ENCODE assay signal across 8 cellular contexts in the genomic region with DNA sequence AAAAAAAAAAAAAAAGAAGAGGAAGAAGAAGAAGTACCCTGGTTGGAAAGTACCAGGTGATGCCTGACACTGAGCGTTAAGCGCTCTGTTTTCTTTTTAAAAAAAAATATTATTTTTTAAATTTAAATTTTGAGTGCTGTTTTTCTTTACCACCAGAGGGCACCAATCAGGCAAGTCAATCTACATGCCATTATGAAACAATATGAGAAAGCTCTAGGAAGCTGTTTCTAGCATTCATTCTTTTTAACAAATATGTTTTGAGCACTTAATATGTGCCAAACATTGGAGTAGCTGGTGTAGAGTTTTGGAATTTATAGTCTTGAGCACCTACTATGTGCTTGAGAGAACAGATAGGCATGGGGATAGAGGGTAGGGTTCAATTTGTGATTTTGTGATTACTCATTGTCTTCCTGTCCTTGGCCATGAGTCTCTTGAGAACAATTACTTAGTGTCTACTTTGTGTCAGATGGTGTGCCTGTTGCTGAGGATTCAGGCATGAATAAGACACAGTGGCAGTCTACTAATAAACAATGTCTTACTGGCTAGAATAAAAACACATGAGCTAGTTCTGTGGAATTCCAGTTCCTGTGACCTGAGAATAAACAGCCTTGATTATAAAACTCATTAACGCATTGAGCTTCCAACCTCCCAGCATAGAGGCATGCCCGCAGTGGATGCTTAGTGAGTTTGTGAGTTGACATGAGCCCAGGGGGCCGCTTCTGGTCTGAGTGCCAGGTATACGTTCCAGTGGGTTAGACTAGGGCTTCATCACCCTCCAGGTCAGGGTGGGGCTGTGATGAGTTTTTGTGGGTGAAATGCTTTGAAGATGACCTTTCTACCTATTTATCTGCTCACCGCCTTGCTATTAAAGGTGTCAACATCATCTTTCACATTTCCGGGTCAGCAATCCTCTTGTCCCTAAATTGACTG. TPM values are rescaled to one million over a fixed set of nuclear protein-coding genes. Genes with fewer than 3 reads are reported as not detected.
A peak's percentile ranks its signal among the peaks of the same experiment; 100 is the strongest.
DNase-seq lines count a peak whose midpoint lies in the region; ATAC-seq and TF ChIP-seq lines count a peak whose summit lies in the region.

No MANE protein-coding gene starts in this region.

- no peaks in the 10 kb centered on the region for H3K9me3 Mint-ChIP-seq in activated T-helper 17 cell treated with anti-CD3 and anti-CD28 coated beads, Interleukin-2, amount 50 U/mL, for 72 hours

- peaks cover 8% of the 10 kb centered on the region for H3K4me1 Mint-ChIP-seq in activated T-helper 17 cell treated with anti-CD3 and anti-CD28 coated beads, Interleukin-2, amount 50 U/mL, for 72 hours

- peaks cover 14% of the 10 kb centered on the region for H3K36me3 Mint-ChIP-seq in activated T-helper 17 cell treated with anti-CD3 and anti-CD28 coated beads, Interleukin-2, amount 50 U/mL, for 72 hours (ENCODE audit: low read depth)

- DNase-seq in EH (ENCODE audit: low read depth) (peak; percentile 92), NCI-H2029 (lab: John Stamatoyannopoulos, UW) (peak; percentile 49), glomerular endothelial cell (ENCODE audit: extremely low read depth, low read depth, low spot score) (peak; percentile 81), gastrocnemius medialis (no peak)

- no peak for TF ChIP-seq POLR2A in gastrocnemius medialis (IDR thresholded peaks at IDR 0.05)

- in situ Hi-C loops in gastrocnemius medialis (cut with MboI; ENCODE audit: low sequenced_read_pairs in 4 of 4), result loop anchor here in 1 of 4 donors (5.0 kb wide), 1 partner anchor 38 kb away; no protein-coding TSS in a partner anchor

- no peaks in the 10 kb centered on the region for H3K27me3 ChIP-seq in gastrocnemius medialis

- H3K27ac Mint-ChIP-seq in activated T-helper 17 cell treated with anti-CD3 and anti-CD28 coated beads, Interleukin-2, amount 50 U/mL, for 72 hours, result peak overlapping the region; percentile 96

- H3K4me3 Mint-ChIP-seq in activated T-helper 17 cell treated with anti-CD3 and anti-CD28 coated beads, Interleukin-2, amount 50 U/mL, for 72 hours, result peak overlapping the region; percentile 81

- peak; percentile 95 for TF ChIP-seq CTCF in 22Rv1 (IDR thresholded peaks at IDR 0.05)
- peak; percentile 72 to 83 (median 77) for TF ChIP-seq CTCF in gastrocnemius medialis (IDR thresholded peaks at IDR 0.05 in 4 of 5, conservative IDR thresholded peaks at IDR 0.05 in 1 of 5)

- H3K27ac ChIP-seq in 22Rv1 (peak overlapping the region; percentile 97), gastrocnemius medialis (peak overlapping the region; percentile 92 to 100 (median 98))

- no peak overlapping the region for H3K4me3 ChIP-seq in gastrocnemius medialis

- H3K4me1 ChIP-seq in gastrocnemius medialis, result peaks cover 22 to 28% of the 10 kb centered on the region in 2 donors

- H3K9me3 ChIP-seq in gastrocnemius medialis, result no peaks in the 10 kb centered on the region

- H3K27me3 Mint-ChIP-seq in activated T-helper 17 cell treated with anti-CD3 and anti-CD28 coated beads, Interleukin-2, amount 50 U/mL, for 72 hours, result no peaks in the 10 kb centered on the region

- no peaks in the 10 kb centered on the region for H3K36me3 ChIP-seq in gastrocnemius medialis

- intact Hi-C loops in gastrocnemius medialis (cut with DNase I; ENCODE audit: low total_unique reads), result loop anchor here (1.0 to 10.0 kb wide), 2 partner anchors 38 to 231 kb away; a partner anchor contains a TSS

- ATAC-seq in activated T-helper 17 cell treated with anti-CD3 and anti-CD28 coated beads, Interleukin-2, amount 50 U/mL, for 72 hours (replicated peaks), result peak; percentile 18
- peak in 1 of 2 donors; percentile 28 for ATAC-seq in gastrocnemius medialis
- ATAC-seq in HG03045 (IDR thresholded peaks at IDR 0.05; ENCODE audit: unreplicated experiment), result no peak
- ATAC-seq in GM21717 (IDR thresholded peaks at IDR 0.05; ENCODE audit: unreplicated experiment), result no peak

RNA-seq across cellular contexts. Expression of a gene that starts 3.0 kb away (rescaled TPM):
- total RNA-seq in activated T-helper 17 cell treated with anti-CD3 and anti-CD28 coated beads, Interleukin-2, amount 50 U/mL, for 72 hours, result 10 to 100 TPM; 39.3 to 61.4 TPM
- total RNA-seq in glomerular endothelial cell, result 42.3 and 49.7 TPM in 2 replicates
- 10 to 100 TPM; 32.5 to 47.3 (median 41.9) TPM for total RNA-seq in gastrocnemius medialis

RNA-seq across cellular contexts. Expression of a gene that starts 18.6 kb away (rescaled TPM):
- not detected for total RNA-seq in activated T-helper 17 cell treated with anti-CD3 and anti-CD28 coated beads, Interleukin-2, amount 50 U/mL, for 72 hours
- total RNA-seq in glomerular endothelial cell, result 26.7 and 26.8 TPM in 2 replicates
- under 1 TPM in 1 of 4 donors, not detected in 3; 0.46 TPM for total RNA-seq in gastrocnemius medialis

Comparison
In these comparisons a context has a peak if more than half of its experiments do, and no peak if none do; other contexts are left out.
1. DNase-seq: peak in EH (single experiment), NCI-H2029 (single experiment) and glomerular endothelial cell (single experiment); none in gastrocnemius medialis (0 of 2).
2. RNA of a gene that starts 18.6 kb away (total RNA-seq): 26.7 to 26.8 TPM in glomerular endothelial cell; not detected in activated T-helper 17 cell treated with anti-CD3 and anti-CD28 coated beads, Interleukin-2, amount 50 U/mL, for 72 hours and 0.46 TPM in gastrocnemius medialis; every median in the first group is over 10 times any median in the second.